ENCODE assay signal across 27 cellular contexts in the genomic region with DNA sequence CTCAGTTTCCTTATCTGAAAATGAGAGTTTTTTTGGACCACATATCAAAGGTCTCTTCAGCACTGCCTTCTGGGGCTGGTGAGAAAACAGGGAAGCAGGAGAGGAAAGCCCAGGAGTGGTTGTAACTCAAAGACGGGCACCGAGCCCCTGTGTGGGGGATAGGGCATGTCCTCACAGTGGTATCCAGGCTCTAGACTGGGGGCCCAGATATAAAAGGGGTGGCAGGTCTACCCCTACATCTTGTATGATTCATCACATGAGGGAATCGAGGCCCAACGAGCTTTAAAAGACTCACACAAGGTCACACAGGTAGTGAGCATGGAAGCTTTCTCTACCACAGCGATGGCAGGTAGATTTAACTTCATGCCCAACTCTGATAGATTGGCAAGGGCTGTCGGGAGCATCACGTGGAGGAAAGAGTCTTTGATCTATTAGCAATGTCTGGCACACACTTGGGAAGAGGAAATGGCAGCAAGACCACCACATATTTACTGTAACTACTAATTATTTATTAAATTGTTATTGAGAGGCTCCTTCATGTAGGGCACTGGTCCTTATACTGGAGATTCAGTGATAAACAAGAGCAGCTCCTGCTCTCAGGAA. TPM values are rescaled to one million over a fixed set of nuclear protein-coding genes. Genes with fewer than 3 reads are reported as not detected.
"Had no signal": no experiment of that assay in that cellular context is flagged by ENCODE, and none has a peak within 500 bp of the region (broad histone marks: within the 10 kb centered on the region; RNA-seq: fewer than 3 reads in every experiment).

No MANE protein-coding gene starts in this region.

- H3K36me3 ChIP-seq: brain microvascular endothelial cell, gastroesophageal sphincter, right atrium auricular region, vagina had no signal

- H3K9ac ChIP-seq: parathyroid adenoma had no signal

- ATAC-seq: activated CD8-positive, alpha-beta memory T cell treated with anti-CD3 and anti-CD28 coated beads, Interleukin-2, amount 10 ng/mL, durations not matched to agents 7 days and 5 days; activated CD8-positive, alpha-beta T cell treated with anti-CD3 and anti-CD28 coated beads, Interleukin-2, amount 10 ng/mL, durations not matched to agents 7 days and 5 days; gastroesophageal sphincter; left cardiac atrium; left ventricle myocardium superior; mucosa of descending colon; WTC11 had no signal

- H3K9me3 Mint-ChIP-seq: nephron progenitor cell; T-helper 1 cell treated with Interleukin-12 subunit alpha and Interleukin-12 subunit beta and Interleukin-4 antibody, amounts not matched to agents 30 μg/mL and 1 μg/mL, for 36 hours; type B pancreatic cell; WTC11 had no signal

- H3K27ac ChIP-seq: brain microvascular endothelial cell, gastroesophageal sphincter, parathyroid adenoma, right atrium auricular region, testis, vagina had no signal

- H3K36me3 Mint-ChIP-seq: activated CD8-positive, alpha-beta memory T cell treated with anti-CD3 and anti-CD28 coated beads, Interleukin-2, amount 10 ng/mL, durations not matched to agents 7 days and 5 days; type B pancreatic cell; WTC11 had no signal

- H3K4me3 Mint-ChIP-seq: activated CD8-positive, alpha-beta memory T cell treated with anti-CD3 and anti-CD28 coated beads, Interleukin-2, amount 10 ng/mL, durations not matched to agents 7 days and 5 days; activated CD8-positive, alpha-beta T cell treated with anti-CD3 and anti-CD28 coated beads, Interleukin-2, amount 10 ng/mL, durations not matched to agents 7 days and 5 days; nephron progenitor cell; type B pancreatic cell; WTC11 had no signal

- H3K79me2 ChIP-seq: parathyroid adenoma had no signal

- H3K4me3 ChIP-seq: gastroesophageal sphincter, mucosa of descending colon, right atrium auricular region, testis, vagina had no signal

- H2AFZ ChIP-seq: parathyroid adenoma had no signal

- H3K27ac Mint-ChIP-seq: activated CD8-positive, alpha-beta memory T cell treated with anti-CD3 and anti-CD28 coated beads, Interleukin-2, amount 10 ng/mL, durations not matched to agents 7 days and 5 days; activated CD8-positive, alpha-beta T cell treated with anti-CD3 and anti-CD28 coated beads, Interleukin-2, amount 10 ng/mL, durations not matched to agents 7 days and 5 days; nephron progenitor cell; T-helper 1 cell treated with Interleukin-12 subunit alpha and Interleukin-12 subunit beta and Interleukin-4 antibody, amounts not matched to agents 30 μg/mL and 1 μg/mL, for 36 hours; type B pancreatic cell; WTC11 had no signal

- H3K27me3 ChIP-seq: gastroesophageal sphincter, right atrium auricular region, testis, vagina had no signal

- H3K9me3 ChIP-seq: gastroesophageal sphincter, mucosa of descending colon, right atrium auricular region, testis, vagina had no signal

- DNase-seq: activated CD4-positive, alpha-beta T cell treated with anti-CD3 and anti-CD28 coated beads for 1 hour; activated CD8-positive, alpha-beta memory T cell treated with anti-CD3 and anti-CD28 coated beads, Interleukin-2, amount 10 ng/mL, durations not matched to agents 7 days and 5 days; activated CD8-positive, alpha-beta T cell treated with anti-CD3 and anti-CD28 coated beads, Interleukin-2, amount 10 ng/mL, durations not matched to agents 7 days and 5 days; activated naive CD4-positive, alpha-beta T cell treated with anti-CD3 and anti-CD28 coated beads, Interleukin-2, amount 50 U/mL, for 16 hours; activated T-cell treated with anti-CD3 and anti-CD28 coated beads, Interleukin-2, amount 50 U/mL, for 48 hours; amniotic stem cell; brain microvascular endothelial cell; head of caudate nucleus; hippocampal formation; left cardiac atrium; left ventricle myocardium superior; nephron progenitor cell; nucleus accumbens; stimulated activated CD4-positive, alpha-beta T cell treated with anti-CD3 and anti-CD28 coated beads, Interleukin-2, amount 100 ng/mL, for 48 hours; stimulated activated naive CD4-positive, alpha-beta T cell treated with Interleukin-2 at 50 U/mL for 16 hours; T1000; testis had no signal

RNA-seq across cellular contexts. Expression of gene EPHB3, which starts 4.1 kb away (rescaled TPM):
- total RNA-seq: activated CD8-positive, alpha-beta memory T cell treated with anti-CD3 and anti-CD28 coated beads, Interleukin-2, amount 10 ng/mL, durations not matched to agents 7 days and 5 days; endothelial cell of umbilical vein; pulmonary artery endothelial cell had no signal
